ENCODE assay signal across 19 cellular contexts in the genomic region with DNA sequence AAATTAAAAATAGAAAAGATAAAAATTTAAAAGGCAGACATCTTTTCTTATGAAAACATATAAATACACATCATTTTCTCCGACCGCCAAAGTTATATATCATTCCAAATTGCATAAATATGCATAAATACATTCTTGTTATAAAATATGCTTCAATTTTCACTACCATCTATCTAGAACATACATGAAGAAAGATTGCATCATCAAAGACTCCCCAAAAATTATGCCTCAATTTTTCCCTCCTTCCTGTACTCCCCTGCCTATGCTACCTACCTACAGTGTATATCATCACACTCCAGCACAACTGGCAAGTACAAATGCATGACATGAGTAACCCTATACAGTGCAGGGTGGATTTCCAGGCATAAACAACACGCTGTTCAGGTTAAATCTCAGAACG. TPM values are rescaled to one million over a fixed set of nuclear protein-coding genes. Genes with fewer than 3 reads are reported as not detected.
DNase-seq lines count a peak whose midpoint lies in the region; ATAC-seq, FAIRE-seq and TF ChIP-seq lines count a peak whose summit lies in the region.
"Had no signal": no experiment of that assay in that cellular context is flagged by ENCODE, and none has a peak within 500 bp of the region (broad histone marks: within the 10 kb centered on the region; RNA-seq: fewer than 3 reads in every experiment).

No MANE protein-coding gene starts in this region.

- H2BK120ac ChIP-seq in IMR-90 (ENCODE audit: low read depth, low read length) (no peak overlapping the region), trophoblast cell (ENCODE audit: insufficient read depth, low read length, poor library complexity) (no peak overlapping the region)

- H3K9me3 ChIP-seq in HepG2 (ENCODE audit: low read length) (no peaks in the 10 kb centered on the region), right lobe of liver (no peaks in the 10 kb centered on the region), IMR-90 (ENCODE audit: control insufficient read depth, insufficient read depth, low read length) (no peaks in the 10 kb centered on the region), trophoblast cell (ENCODE audit: insufficient read depth, low read depth, low read length) (no peaks in the 10 kb centered on the region), PC-3 (ENCODE audit: low read length) (no peaks in the 10 kb centered on the region)
- H3K9me3 ChIP-seq: BE2C, BLaER1 had no signal

- H3K4ac ChIP-seq in IMR-90 (ENCODE audit: low read depth, low read length) = no peak overlapping the region
- no peak overlapping the region for H3K4ac ChIP-seq in trophoblast cell (ENCODE audit: low read depth, low read length)

- H3K14ac ChIP-seq in IMR-90 (replicated peaks; ENCODE audit: low read depth, low read length) (no peak overlapping the region), trophoblast cell (ENCODE audit: low read length) (no peak overlapping the region)

- no peak overlapping the region for H3K4me2 ChIP-seq in HepG2 (ENCODE audit: low read depth, low read length)
- H3K4me2 ChIP-seq in IMR-90 (ENCODE audit: low read depth, low read length) = no peak overlapping the region
- no peak overlapping the region for H3K4me2 ChIP-seq in trophoblast cell (ENCODE audit: low read length)
- H3K4me2 ChIP-seq in PC-3 (ENCODE audit: low read length) = no peak overlapping the region
- H3K4me2 ChIP-seq: BLaER1 had no signal

- no peak overlapping the region for H2AK5ac ChIP-seq in IMR-90 (ENCODE audit: low read depth, low read length)
- H2AK5ac ChIP-seq in trophoblast cell (ENCODE audit: low read length) = no peak overlapping the region

- H2AK9ac ChIP-seq in IMR-90 (replicated peaks; ENCODE audit: low read depth, low read length, poor library complexity) = no peak overlapping the region

- POLR2A ChIA-PET in HepG2 (lab: Yijun Ruan, JAX) = no interaction called here
- POLR2A ChIA-PET in IMR-90 (lab: Charles Lee; ENCODE audit: unreplicated experiment) = no interaction called here
- POLR2A ChIA-PET in PC-3 (lab: Charles Lee; ENCODE audit: unreplicated experiment) = no interaction called here

- no peaks in the 10 kb centered on the region for H3K79me1 ChIP-seq in IMR-90 (ENCODE audit: low read depth in 1 of 2, low read length in 2 of 2)
- no peaks in the 10 kb centered on the region for H3K79me1 ChIP-seq in trophoblast cell (ENCODE audit: low read length)

- H3K23ac ChIP-seq in IMR-90 (ENCODE audit: low read depth, low read length) = no peak overlapping the region
- no peak overlapping the region for H3K23ac ChIP-seq in trophoblast cell (ENCODE audit: low read length)

- in situ Hi-C loops in HepG2 (cut with HindIII; ENCODE audit: extremely low pct_ligation_motif_present, low pct_unique_long_range_greater_than_20kb) (no loop called here), IMR-90 (cut with MboI; ENCODE audit: low sequenced_read_pairs) (no loop called here)

- H3K4me3 ChIP-seq in HepG2 (replicated peaks in 1 of 3; ENCODE audit: insufficient read depth in 1 of 3, low read depth in 2 of 3, low read length in 3 of 3) = no peak overlapping the region
- H3K4me3 ChIP-seq in right lobe of liver = no peak overlapping the region
- no peak overlapping the region for H3K4me3 ChIP-seq in IMR-90 (ENCODE audit: insufficient read depth, low read depth, low read length)
- no peak overlapping the region for H3K4me3 ChIP-seq in trophoblast cell (ENCODE audit: low read depth, low read length)
- H3K4me3 ChIP-seq in PC-3 (ENCODE audit: low read length) = no peak overlapping the region
- H3K4me3 ChIP-seq: BLaER1 had no signal

- TF ChIP-seq RAD21 in HepG2 (CRISPR knock-in tag; IDR thresholded peaks at IDR 0.05) (no peak), IMR-90 (IDR thresholded peaks at IDR 0.05; ENCODE audit: low read length) (no peak)

- no peak overlapping the region for H3K9ac ChIP-seq in HepG2 (ENCODE audit: insufficient read depth, low read depth, low read length)
- H3K9ac ChIP-seq in IMR-90 (ENCODE audit: low read depth, low read length) = no peak overlapping the region
- H3K9ac ChIP-seq in trophoblast cell (ENCODE audit: low read length) = no peak overlapping the region
- no peak overlapping the region for H3K9ac ChIP-seq in PC-3 (ENCODE audit: low read length)
- H3K9ac ChIP-seq: BLaER1 had no signal

- H3K56ac ChIP-seq in IMR-90 (ENCODE audit: extremely low read depth, insufficient read depth, low read length) = no peak overlapping the region

- peaks cover 9% of the 10 kb centered on the region for H3K4me1 ChIP-seq in HepG2 (ENCODE audit: insufficient read depth, low read length)
- H3K4me1 ChIP-seq in right lobe of liver = no peaks in the 10 kb centered on the region
- H3K4me1 ChIP-seq in IMR-90 (ENCODE audit: control insufficient read depth, insufficient read depth, low read length) = no peaks in the 10 kb centered on the region
- H3K4me1 ChIP-seq in trophoblast cell (ENCODE audit: control insufficient read depth in 1 of 2, insufficient read depth in 2 of 2, low read length in 2 of 2) = peaks cover 0 to 3% of the 10 kb centered on the region in 2 experiments
- peaks cover 12% of the 10 kb centered on the region for H3K4me1 ChIP-seq in PC-3 (ENCODE audit: insufficient read depth, low read length)
- H3K4me1 ChIP-seq: BE2C, BLaER1 had no signal

- H3K27me3 ChIP-seq in HepG2 (ENCODE audit: control insufficient read depth in 1 of 2, insufficient read depth in 2 of 2, low read length in 2 of 2) (no peaks in the 10 kb centered on the region), right lobe of liver (no peaks in the 10 kb centered on the region), IMR-90 (ENCODE audit: control insufficient read depth, insufficient read depth, low read length) (no peaks in the 10 kb centered on the region), trophoblast cell (ENCODE audit: insufficient read depth, low read length) (no peaks in the 10 kb centered on the region), PC-3 (ENCODE audit: low read length) (no peaks in the 10 kb centered on the region)
- H3K27me3 ChIP-seq: BE2C, BLaER1 had no signal

- no peak overlapping the region for H4K5ac ChIP-seq in IMR-90 (ENCODE audit: low read depth, low read length)

- BruUV-seq in HepG2 (replicated peaks; lab: Mats Ljungman, UMichigan) (no TSS peak), IMR-90 (replicated peaks; lab: Mats Ljungman, UMichigan) (no TSS peak), PC-3 (replicated peaks; lab: Mats Ljungman, UMichigan) (no TSS peak)

- TF ChIP-seq EP300 in HepG2 (IDR thresholded peaks at IDR 0.05; ENCODE audit: low read depth in 2 of 2, low read length in 2 of 2) (no peak), HepG2 (CRISPR knock-in tag; IDR thresholded peaks at IDR 0.05; ENCODE audit: borderline replicate concordance) (no peak)

- DNase-seq in HepG2 (ENCODE audit: low spot score) = no peak
- no peak for DNase-seq in right lobe of liver
- no peak for DNase-seq in IMR-90
- DNase-seq in trophoblast cell = no peak
- DNase-seq in PC-3 = no peak
- DNase-seq: 8988T; ACHN; BE2C; C1 segment of cervical spinal cord; CD4-positive, alpha-beta memory T cell; CD4-positive, CD25-positive, alpha-beta regulatory T cell; CD8-positive, alpha-beta memory T cell; COR-L47; DMS79 treated with DMSO at 0.1 percent for 48 hours; GF-D8 had no signal

- H3K9me1 ChIP-seq in IMR-90 (ENCODE audit: insufficient read depth, low read length) = no peaks in the 10 kb centered on the region

- CTCF ChIA-PET in HepG2 (lab: Yijun Ruan, JAX; ENCODE audit: low intra/inter-chr PET ratio, low total read pairs) (no interaction called here), IMR-90 (lab: Yijun Ruan, JAX) (no interaction called here), PC-3 (lab: Charles Lee) (no interaction called here)

- no peak overlapping the region for H2BK5ac ChIP-seq in IMR-90 (ENCODE audit: low read depth, low read length, poor library complexity, severe bottlenecking)
- no peak overlapping the region for H2BK5ac ChIP-seq in trophoblast cell (ENCODE audit: low read depth, low read length, poor library complexity)

- H3K18ac ChIP-seq in IMR-90 (ENCODE audit: low read depth, low read length) (no peak overlapping the region), trophoblast cell (ENCODE audit: low read length) (no peak overlapping the region)

- no peak overlapping the region for H4K91ac ChIP-seq in IMR-90 (ENCODE audit: insufficient read depth, low read depth, low read length)
- H4K91ac ChIP-seq in trophoblast cell (ENCODE audit: low read depth, low read length) = no peak overlapping the region

- no peak overlapping the region for H2BK20ac ChIP-seq in IMR-90 (ENCODE audit: low read depth, low read length)

- H2BK12ac ChIP-seq in trophoblast cell (ENCODE audit: low read length) = no peak overlapping the region

- no peak for TF ChIP-seq CTCF in HepG2 (CRISPR knock-in tag; IDR thresholded peaks at IDR 0.05)
- no peak for TF ChIP-seq CTCF in right lobe of liver (IDR thresholded peaks at IDR 0.05)
- TF ChIP-seq CTCF in IMR-90 (conservative IDR thresholded peaks at IDR 0.05; ENCODE audit: low read depth, low read length) = no peak
- no peak for TF ChIP-seq CTCF in PC-3 (conservative IDR thresholded peaks at IDR 0.05; ENCODE audit: low read depth, low read length)

- H4K20me1 ChIP-seq in HepG2 (ENCODE audit: insufficient read depth, low read length) (no peaks in the 10 kb centered on the region), IMR-90 (ENCODE audit: insufficient read depth, low read length) (no peaks in the 10 kb centered on the region), PC-3 (ENCODE audit: low read length) (no peaks in the 10 kb centered on the region)
- H4K20me1 ChIP-seq: BLaER1 had no signal

- no peaks in the 10 kb centered on the region for H3K9me2 ChIP-seq in PC-3 (replicated peaks; ENCODE audit: low read length)

- ATAC-seq in HepG2 (no peak), right lobe of liver (no peak), IMR-90 (ENCODE audit: low read depth) (no peak), PC-3 (no peak)

- no peak for FAIRE-seq in HepG2 (lab: Jason Lieb, UNC)
- FAIRE-seq: G401.6, GM12891, GM19239 had no signal

- whole genome bisulfite sequencing in HepG2 (ENCODE audit: low lambda C conversion rate) = 60% methylated on average over 4 of the region's 4 CpGs
- 75% methylated on average over 4 of the region's 4 CpGs for WGBS in right lobe of liver (ENCODE audit: insufficient coverage, low coverage, low lambda C conversion rate, missing lambda C conversion rate)
- whole genome bisulfite sequencing in IMR-90 (ENCODE audit: extremely low coverage in 2 of 2, insufficient read length in 1 of 2), 2 experiments = no CpG with 5 or more reads among the region's 4 CpGs
- no CpG with 5 or more reads among the region's 4 CpGs for WGBS in trophoblast cell (ENCODE audit: extremely low coverage, insufficient coverage, insufficient read length)

- H4K12ac ChIP-seq in trophoblast cell (ENCODE audit: low read depth, low read length) = no peak overlapping the region

- H3K79me2 ChIP-seq in HepG2 (ENCODE audit: insufficient read depth, low read length) (no peaks in the 10 kb centered on the region), trophoblast cell (ENCODE audit: control insufficient read depth, insufficient read depth, low read length, poor library complexity) (no peaks in the 10 kb centered on the region), PC-3 (ENCODE audit: low read length) (no peaks in the 10 kb centered on the region)

- H4K8ac ChIP-seq in IMR-90 (ENCODE audit: low read depth in 2 of 2, low read length in 2 of 2) (no peak overlapping the region), trophoblast cell (ENCODE audit: low read depth, low read length) (no peak overlapping the region)

- H2BK15ac ChIP-seq in IMR-90 (ENCODE audit: low read depth, low read length) = no peak overlapping the region

- no peak overlapping the region for H3K27ac ChIP-seq in HepG2 (ENCODE audit: extremely low read length, insufficient read depth, low read length)
- no peak overlapping the region for H3K27ac ChIP-seq in right lobe of liver
- H3K27ac ChIP-seq in IMR-90 (ENCODE audit: insufficient read depth, low read length) = no peak overlapping the region
- no peak overlapping the region for H3K27ac ChIP-seq in trophoblast cell (ENCODE audit: low read depth, low read length)
- H3K27ac ChIP-seq in PC-3 (ENCODE audit: low read length) = no peak overlapping the region
- H3K27ac ChIP-seq: BLaER1 had no signal

- TF ChIP-seq POLR2A in HepG2 (IDR thresholded peaks at IDR 0.05; ENCODE audit: insufficient read depth in 1 of 2, low read depth in 2 of 2, low read length in 2 of 2) (no peak), right lobe of liver (IDR thresholded peaks at IDR 0.05) (no peak), IMR-90 (IDR thresholded peaks at IDR 0.05; ENCODE audit: low read depth, low read length) (no peak)

- dilution Hi-C loops in IMR-90 (cut with HindIII; ENCODE audit: low sequenced_read_pairs, unreplicated experiment) = no loop called here

- intact Hi-C loops in HepG2 (cut with micrococcal nuclease; ENCODE audit: unreplicated experiment) = no loop called here
- intact Hi-C loops in right lobe of liver (cut with DNase I) = no loop called here
- intact Hi-C loops in IMR-90 (cut with micrococcal nuclease) = no loop called here
- intact Hi-C loops in PC-3 (cut with micrococcal nuclease) = no loop called here

- no peak overlapping the region for H2AFZ ChIP-seq in HepG2 (ENCODE audit: low read length)
- H2AFZ ChIP-seq in IMR-90 (replicated peaks; ENCODE audit: low read length, poor library complexity) = no peak overlapping the region
- H2AFZ ChIP-seq in trophoblast cell (ENCODE audit: insufficient read depth, low read length, poor library complexity) = no peak overlapping the region
- no peak overlapping the region for H2AFZ ChIP-seq in PC-3 (ENCODE audit: low read length)

- no peaks in the 10 kb centered on the region for H3F3A ChIP-seq in PC-3 (ENCODE audit: low read length, unreplicated experiment)

- H3K36me3 ChIP-seq in HepG2 (replicated peaks in 1 of 2; ENCODE audit: control insufficient read depth in 1 of 2, insufficient read depth in 2 of 2, low read length in 2 of 2) = no peaks in the 10 kb centered on the region
- H3K36me3 ChIP-seq in right lobe of liver = no peaks in the 10 kb centered on the region
- no peaks in the 10 kb centered on the region for H3K36me3 ChIP-seq in IMR-90 (ENCODE audit: control insufficient read depth, insufficient read depth, low read length)
- H3K36me3 ChIP-seq in trophoblast cell (ENCODE audit: control insufficient read depth in 1 of 2, insufficient read depth in 2 of 2, low read length in 2 of 2) = no peaks in the 10 kb centered on the region
- H3K36me3 ChIP-seq in PC-3 (ENCODE audit: low read depth, low read length) = no peaks in the 10 kb centered on the region
- H3K36me3 ChIP-seq: BE2C, BLaER1 had no signal

RNA-seq across cellular contexts. Expression of a gene that starts 49.9 kb away (rescaled TPM):
- total RNA-seq in HepG2 (2016; rRNA removed; fragmentation: Illumina TruSeq; extraction: Trizol) (13.8 and 15.4 TPM in 2 replicates), right lobe of liver (10 to 100 TPM in 2 of 6 experiments, 1 to 10 TPM in 4; 7.7 to 16.9 (median 9.1) TPM), IMR-90 (2012; rRNA removed) (10.8 and 16.9 TPM in 2 replicates), PC-3 (2014; rRNA removed) (5.6 and 6.4 TPM in 2 replicates)
- total RNA-seq in HepG2 (2016; cell fraction: cytosol; rRNA removed; fragmentation: Illumina TruSeq; extraction: Trizol; ENCODE audit: low read depth) = 1.3 TPM in 2 replicates
- 13.2 and 14.6 TPM in 2 replicates for total RNA-seq in HepG2 (2016; cell fraction: insoluble cytoplasmic fraction; rRNA removed; fragmentation: Illumina TruSeq; extraction: Trizol)
- 5.1 and 5.9 TPM in 2 replicates for total RNA-seq in HepG2 (2016; cell fraction: membrane; rRNA removed; fragmentation: Illumina TruSeq; extraction: Trizol)
- total RNA-seq in HepG2 (2016; cell fraction: nucleus; rRNA removed; fragmentation: Illumina TruSeq; extraction: Trizol) = 22.7 and 22.9 TPM in 2 replicates
- polyA plus RNA-seq in HepG2 (2011; rRNA removed) (4.9 and 8.0 TPM in 2 replicates), IMR-90 (2012; rRNA removed) (3.5 and 3.9 TPM in 2 replicates)
- polyA plus RNA-seq in HepG2 (2011; cell fraction: cytosol; rRNA removed) = 2.8 and 3.0 TPM in 2 replicates
- 14.0 and 14.5 TPM in 2 replicates for polyA plus RNA-seq in HepG2 (2011; cell fraction: nucleus; rRNA removed)
- polyA plus RNA-seq in HepG2 (2012) = 4.4 and 5.7 TPM in 2 replicates
- polyA plus RNA-seq in HepG2 (2016; cell fraction: cytosol; fragmentation: Illumina TruSeq; extraction: Trizol; ENCODE audit: low read depth) = 0.22 and 0.33 TPM in 2 replicates
- 7.7 and 8.0 TPM in 2 replicates for polyA plus RNA-seq in HepG2 (2016; cell fraction: insoluble cytoplasmic fraction; fragmentation: Illumina TruSeq; extraction: Trizol; ENCODE audit: low read depth)
- 1.5 and 1.6 TPM in 2 replicates for polyA plus RNA-seq in HepG2 (2016; cell fraction: membrane; fragmentation: Illumina TruSeq; extraction: Trizol; ENCODE audit: low read depth)
- polyA plus RNA-seq in HepG2 (2016; cell fraction: nucleus; fragmentation: Illumina TruSeq; extraction: Trizol; ENCODE audit: insufficient read depth, low read depth) = 32.2 and 34.0 TPM in 2 replicates
- polyA minus RNA-seq in HepG2 (2011; rRNA and poly(A)+ RNA removed; ENCODE audit: low replicate concordance) = 6.6 and 25.8 TPM in 2 replicates
- polyA minus RNA-seq in HepG2 (2011; cell fraction: cytosol; rRNA and poly(A)+ RNA removed) = 6.4 and 7.7 TPM in 2 replicates
- 15.9 and 16.6 TPM in 2 replicates for polyA minus RNA-seq in HepG2 (2011; cell fraction: nucleus; rRNA and poly(A)+ RNA removed)
- 1.6 and 2.1 TPM in 2 replicates for polyA plus RNA-seq in IMR-90 (2012; cell fraction: cytosol; rRNA removed)
- 6.7 and 15.5 TPM in 2 replicates for polyA plus RNA-seq in IMR-90 (2012; cell fraction: nucleus; rRNA removed; ENCODE audit: low replicate concordance)
- 152 and 167 TPM in 2 replicates for polyA plus RNA-seq in trophoblast cell (2013)
